In the genomic region with DNA sequence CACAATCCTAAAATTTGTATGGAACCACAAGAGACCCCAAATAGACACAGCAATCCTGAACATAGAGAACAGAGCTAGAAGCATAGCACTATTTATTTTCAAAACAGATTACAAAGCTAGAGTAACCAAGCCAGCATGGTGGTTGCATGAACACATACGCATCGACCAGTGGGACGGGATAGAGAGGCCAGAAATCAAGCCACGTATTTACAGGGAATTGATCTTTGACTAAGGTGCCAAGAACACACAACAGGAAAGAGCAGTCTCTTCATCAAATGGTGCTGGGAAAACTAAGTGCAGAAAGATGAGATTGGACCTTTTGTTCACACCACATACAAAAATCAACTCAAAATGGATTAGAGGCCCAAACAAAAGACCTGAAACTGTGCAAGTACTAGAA, we compare ENCODE assay signal across 11 cellular contexts. TPM values are rescaled to one million over a fixed set of nuclear protein-coding genes. Genes with fewer than 3 reads are reported as not detected.
"Had no signal": no experiment of that assay in that cellular context is flagged by ENCODE, and none has a peak within 500 bp of the region (broad histone marks: within the 10 kb centered on the region; RNA-seq: fewer than 3 reads in every experiment).

No MANE protein-coding gene starts in this region.

- DNase-seq: GM23248, GOT3, H7, HFFc6, IMR-90 had no signal

- H3K9me3 ChIP-seq: HAP-1 had no signal

- H2AFZ ChIP-seq: GM23248 had no signal

- H3K27ac ChIP-seq: GM23248, HL-60 had no signal

- H3K27ac Mint-ChIP-seq: HFFc6 had no signal

- H3K4me3 Mint-ChIP-seq: HFFc6 had no signal

- H3K4me3 ChIP-seq: GM23248, HAP-1, K562 had no signal

- H3K36me3 ChIP-seq: HAP-1 had no signal

- ATAC-seq: HCT116, K562 had no signal

- H3K9ac ChIP-seq: GM23248 had no signal

RNA-seq across cellular contexts. Expression of a gene that starts 21.1 kb away (rescaled TPM):
- total RNA-seq: GM23248, H4, H7, HFFc6, HT1080, IMR-90, K562 had no signal
- polyA plus RNA-seq: GM23248, IMR-90, K562 had no signal

RNA-seq across cellular contexts. Expression of a gene that starts 54.8 kb away (rescaled TPM):
- total RNA-seq: GM23248, H4, HFFc6, HT1080, IMR-90, K562 had no signal
- polyA plus RNA-seq: GM23248, IMR-90, K562 had no signal
